In genomic region chr1:27571439-27572018, GRCh38 we compare ENCODE assay signal across 10 cellular contexts. TPM values are rescaled to one million over a fixed set of nuclear protein-coding genes. Genes with fewer than 3 reads are reported as not detected.
DNase-seq lines count a peak whose midpoint lies in the region; ATAC-seq and TF ChIP-seq lines count a peak whose summit lies in the region.
"Had no signal": no experiment of that assay in that cellular context is flagged by ENCODE, and none has a peak within 500 bp of the region (broad histone marks: within the 10 kb centered on the region; RNA-seq: fewer than 3 reads in every experiment).

No MANE protein-coding gene starts in this region.

- no peak for TF ChIP-seq CTCF in MCF 10A (IDR thresholded peaks at IDR 0.05; ENCODE audit: unreplicated experiment)
- TF ChIP-seq CTCF in liver (IDR thresholded peaks at IDR 0.05; ENCODE audit: low read depth, low read length, missing input control): no peak
- TF ChIP-seq CTCF in spleen (IDR thresholded peaks at IDR 0.05 in 8 of 11, conservative IDR thresholded peaks at IDR 0.05 in 3 of 11): no peak
- no peak for TF ChIP-seq CTCF in GM13977 (IDR thresholded peaks at IDR 0.05; ENCODE audit: extremely low read depth, insufficient read depth, missing control alignments)

- H3K27me3 ChIP-seq in HUES64 (ENCODE audit: insufficient read depth, low read length) (no peaks in the 10 kb centered on the region), liver (ENCODE audit: control insufficient read depth in 4 of 4, insufficient read depth in 4 of 4, low read length in 3 of 4) (no peaks in the 10 kb centered on the region), spleen (replicated peaks in 1 of 7) (peaks cover 0 to 15% (median 0%) of the 10 kb centered on the region in 7 donors)

- no peaks in the 10 kb centered on the region for H3K9me3 Mint-ChIP-seq in MCF 10A (ENCODE audit: unreplicated experiment)
- no peaks in the 10 kb centered on the region for H3K9me3 Mint-ChIP-seq in activated naive CD8-positive, alpha-beta T cell treated with anti-CD3 and anti-CD28 coated beads, Interleukin-2, amount 50 U/mL, for 24 hours

- H3K4me1 ChIP-seq in HUES64 (ENCODE audit: insufficient read depth, low read length) (peaks cover 81% of the 10 kb centered on the region), liver (ENCODE audit: control insufficient read depth in 4 of 4, insufficient read depth in 4 of 4, low read length in 3 of 4) (peaks cover 40 to 81% (median 58%) of the 10 kb centered on the region in 4 donors), spleen (peaks cover 55 to 100% (median 90%) of the 10 kb centered on the region in 6 donors)

- peaks cover 46% of the 10 kb centered on the region for H3K4me1 Mint-ChIP-seq in MCF 10A (ENCODE audit: insufficient read depth, unreplicated experiment)
- H3K4me1 Mint-ChIP-seq in activated naive CD8-positive, alpha-beta T cell treated with anti-CD3 and anti-CD28 coated beads, Interleukin-2, amount 50 U/mL, for 24 hours: peaks cover 24% of the 10 kb centered on the region

- TF ChIP-seq POLR2A in spleen (IDR thresholded peaks at IDR 0.05): no peak

- H3K27ac ChIP-seq in HUES64 (ENCODE audit: low read depth, low read length): peak overlapping the region; percentile 89
- peak overlapping the region; percentile 5 to 61 for H3K27ac ChIP-seq in liver (ENCODE audit: low read depth in 1 of 2, low read length in 2 of 2)
- peak overlapping the region in 7 of 8 donors; percentile 13 to 96 (median 86) for H3K27ac ChIP-seq in spleen

- H3K36me3 Mint-ChIP-seq in MCF 10A (ENCODE audit: insufficient read depth, unreplicated experiment): no peaks in the 10 kb centered on the region
- no peaks in the 10 kb centered on the region for H3K36me3 Mint-ChIP-seq in activated naive CD8-positive, alpha-beta T cell treated with anti-CD3 and anti-CD28 coated beads, Interleukin-2, amount 50 U/mL, for 24 hours (ENCODE audit: low read depth)

- CTCF ChIA-PET in MCF 10A (lab: Yijun Ruan, JAX): interaction anchor here (0.7 to 2.5 kb wide), 4 partner anchors 13 to 467 kb away, joined by 3 to 9 read pairs (median 4); no protein-coding TSS in a partner anchor

- H3K9ac ChIP-seq in HUES64 (ENCODE audit: low read depth, low read length) (peak overlapping the region; percentile 68; the same call in 1 of the 2 replicates), liver (ENCODE audit: low read depth in 1 of 2, low read length in 2 of 2) (no peak overlapping the region)

- in situ Hi-C loops in GM13977 (cut with MboI; ENCODE audit: low pct_unique_long_range_greater_than_20kb, low sequenced_read_pairs, unreplicated experiment): no loop called here

- H3K27ac Mint-ChIP-seq in MCF 10A (ENCODE audit: low read depth, unreplicated experiment): peak overlapping the region; percentile 51
- no peak overlapping the region for H3K27ac Mint-ChIP-seq in activated naive CD8-positive, alpha-beta T cell treated with anti-CD3 and anti-CD28 coated beads, Interleukin-2, amount 50 U/mL, for 24 hours

- no TSS peak for BruUV-seq in MCF 10A (replicated peaks; lab: Mats Ljungman, UMichigan)

- peak overlapping the region; percentile 37 for H3K4me3 ChIP-seq in HUES64 (ENCODE audit: low read length)
- no peak overlapping the region for H3K4me3 ChIP-seq in liver (ENCODE audit: low read depth in 1 of 3, low read length in 3 of 3)
- H3K4me3 ChIP-seq in spleen: peak overlapping the region in 1 of 8 donors; percentile 5
- H3K4me3 ChIP-seq: left lung had no signal

- H3K27me3 Mint-ChIP-seq in MCF 10A (ENCODE audit: insufficient read depth, unreplicated experiment): no peaks in the 10 kb centered on the region
- H3K27me3 Mint-ChIP-seq in activated naive CD8-positive, alpha-beta T cell treated with anti-CD3 and anti-CD28 coated beads, Interleukin-2, amount 50 U/mL, for 24 hours: no peaks in the 10 kb centered on the region

- ATAC-seq in activated naive CD8-positive, alpha-beta T cell treated with anti-CD3 and anti-CD28 coated beads, Interleukin-2, amount 50 U/mL, for 24 hours: no peak
- ATAC-seq in HG03460 (IDR thresholded peaks at IDR 0.05; ENCODE audit: unreplicated experiment): no peak
- ATAC-seq: left lung had no signal

- H3K36me3 ChIP-seq in HUES64 (ENCODE audit: insufficient read depth, low read length) (no peaks in the 10 kb centered on the region; the same call in 1 of the 2 replicates), liver (ENCODE audit: control insufficient read depth in 4 of 4, insufficient read depth in 3 of 4, low read depth in 1 of 4, low read length in 3 of 4) (no peaks in the 10 kb centered on the region), spleen (no peaks in the 10 kb centered on the region)
- H3K36me3 ChIP-seq: left lung had no signal

- POLR2A ChIA-PET in MCF 10A (lab: Yijun Ruan, JAX): interaction anchor here (0.5 to 5.0 kb wide), 5 partner anchors 9 to 391 kb away, joined by 3 to 53 read pairs (median 3); no protein-coding TSS in a partner anchor

- 22% methylated on average over 18 of the region's 18 CpGs for WGBS in HUES64
- 52% methylated on average over 18 of the region's 18 CpGs for WGBS in liver
- 38 to 66% (median 53%) methylated on average over 13 to 18 of the region's 18 CpGs for WGBS in spleen, 5 donors

- no peaks in the 10 kb centered on the region for H3K9me3 ChIP-seq in HUES64 (ENCODE audit: insufficient read depth, low read depth, low read length)
- H3K9me3 ChIP-seq in liver (ENCODE audit: control insufficient read depth in 4 of 4, low read length in 3 of 4): no peaks in the 10 kb centered on the region
- no peaks in the 10 kb centered on the region for H3K9me3 ChIP-seq in spleen
- H3K9me3 ChIP-seq: left lung had no signal

- DNase-seq in MCF 10A (ENCODE audit: unreplicated experiment) (no peak), spleen (no peak), SW480 (ENCODE audit: low spot score) (no peak), GM13977 (ENCODE audit: low spot score) (no peak)
- DNase-seq in activated naive CD8-positive, alpha-beta T cell treated with anti-CD3 and anti-CD28 coated beads, Interleukin-2, amount 50 U/mL, for 24 hours: no peak
- DNase-seq: left lung, SHP77 had no signal

- no peak overlapping the region for H3K4me3 Mint-ChIP-seq in MCF 10A (ENCODE audit: unreplicated experiment)
- no peak overlapping the region for H3K4me3 Mint-ChIP-seq in activated naive CD8-positive, alpha-beta T cell treated with anti-CD3 and anti-CD28 coated beads, Interleukin-2, amount 50 U/mL, for 24 hours

- TF ChIP-seq RAD21 in liver (IDR thresholded peaks at IDR 0.05): no peak

- intact Hi-C loops in MCF 10A (cut with micrococcal nuclease): no loop called here
- intact Hi-C loops in spleen (cut with DNase I; ENCODE audit: low total_unique reads): no loop called here

TF ChIP-seq in liver, 16 proteins besides CTCF, POLR2A, EP300 and RAD21:
- TF ChIP-seq YY1 (IDR thresholded peaks at IDR 0.05) (no peak), HNF4G (IDR thresholded peaks at IDR 0.05) (no peak), TAF1 (conservative IDR thresholded peaks at IDR 0.05) (no peak)

RNA-seq across cellular contexts. Expression of gene AHDC1, which starts 32.4 kb away (rescaled TPM):
- polyA plus RNA-seq in HUES64 (2013, experiment 1 of 2): 23.6 TPM
- 29.1 TPM for polyA plus RNA-seq in HUES64 (2013, experiment 2 of 2)
- total RNA-seq in MCF 10A (2022): 18.4 and 25.2 TPM in 2 replicates
- 1 to 10 TPM; 4.7 to 6.3 TPM for total RNA-seq in liver
- 1 to 10 TPM; 2.4 to 6.5 TPM for polyA plus RNA-seq in liver
- total RNA-seq in spleen: 100 to 1,000 TPM in 1 of 7 donors, 10 to 100 TPM in 6; 35.1 to 104 (median 54.6) TPM
- polyA plus RNA-seq in spleen: 10 to 100 TPM in 1 of 3 donors, 1 to 10 TPM in 2; 3.2 to 24.2 (median 4.3) TPM

Comparison
In these comparisons a context has a peak if more than half of its experiments do, and no peak if none do; other contexts are left out.
1. H3K27ac ChIP-seq: peak in every context shown above with its lines; median percentile 89 in HUES64; 86 in spleen; 33 in liver.